1 cellular context compared by ENCODE assay signal in the genomic region with DNA sequence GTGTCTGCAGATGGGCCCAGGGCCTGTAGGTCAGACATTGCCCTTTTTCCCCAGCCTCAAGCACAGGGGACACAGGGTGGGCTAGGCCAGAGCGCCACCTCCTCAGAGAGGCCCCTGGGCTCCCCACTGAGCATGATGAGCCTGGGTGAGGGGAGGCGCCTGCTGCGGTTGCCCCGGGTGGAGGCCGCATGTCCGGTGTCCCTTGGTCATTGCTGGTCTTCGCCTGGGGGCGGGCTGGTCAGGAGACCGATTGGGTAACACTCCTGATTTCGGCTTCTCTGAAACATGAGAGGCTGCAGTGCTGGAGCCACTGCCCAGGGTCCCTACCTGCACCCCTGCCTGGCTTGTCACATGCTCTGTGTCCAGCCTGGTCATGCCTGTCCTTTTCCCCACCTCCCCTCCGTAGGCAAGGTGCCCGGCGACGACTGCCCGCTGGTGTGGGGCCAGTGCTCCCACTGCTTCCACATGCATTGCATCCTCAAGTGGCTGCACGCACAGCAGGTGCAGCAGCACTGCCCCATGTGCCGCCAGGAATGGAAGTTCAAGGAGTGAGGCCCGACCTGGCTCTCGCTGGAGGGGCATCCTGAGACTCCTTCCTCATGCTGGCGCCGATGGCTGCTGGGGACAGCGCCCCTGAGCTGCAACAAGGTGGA.
TF ChIP-seq lines count a peak whose summit lies in the region.

No MANE protein-coding gene starts in this region.

TF ChIP-seq in GM12878, 131 proteins besides CTCF, POLR2A, EP300 and RAD21:
- no peak for TF ChIP-seq NFIC (IDR thresholded peaks at IDR 0.05; ENCODE audit: low read depth, low read length)
- no peak for TF ChIP-seq BRCA1 (IDR thresholded peaks at IDR 0.05; ENCODE audit: low read depth, low read length)
- TF ChIP-seq ZSCAN29 (IDR thresholded peaks at IDR 0.05), result no peak
- no peak for TF ChIP-seq SMAD5 (IDR thresholded peaks at IDR 0.05; ENCODE audit: low read depth)
TF ChIP-seq in GM12878: peak in this region for 0.
